ENCODE assay signal across 1 cellular context in the genomic region with DNA sequence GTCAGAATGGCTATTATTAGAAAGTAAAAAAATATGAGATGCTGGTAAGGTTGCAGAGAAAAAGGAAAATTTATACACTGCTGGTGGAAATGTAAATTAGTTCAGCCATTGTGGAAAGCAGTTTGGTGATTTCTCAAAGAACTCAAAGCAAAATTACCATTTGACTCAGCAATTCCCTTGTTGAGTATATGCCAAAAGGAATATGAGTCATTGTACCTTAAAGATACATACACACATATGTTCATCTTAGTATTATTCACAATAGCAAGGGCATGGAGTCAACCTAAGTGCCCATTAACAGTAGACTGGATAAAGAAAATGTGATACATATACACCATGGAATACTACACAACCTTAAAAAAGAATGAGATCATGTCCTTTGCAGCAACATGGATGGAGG.
TF ChIP-seq lines count a peak whose summit lies in the region.

No MANE protein-coding gene starts in this region.

TF ChIP-seq in GM23338, 12 proteins besides CTCF, POLR2A, EP300 and RAD21 (continued from another document):
- TF ChIP-seq, protein P1, sequence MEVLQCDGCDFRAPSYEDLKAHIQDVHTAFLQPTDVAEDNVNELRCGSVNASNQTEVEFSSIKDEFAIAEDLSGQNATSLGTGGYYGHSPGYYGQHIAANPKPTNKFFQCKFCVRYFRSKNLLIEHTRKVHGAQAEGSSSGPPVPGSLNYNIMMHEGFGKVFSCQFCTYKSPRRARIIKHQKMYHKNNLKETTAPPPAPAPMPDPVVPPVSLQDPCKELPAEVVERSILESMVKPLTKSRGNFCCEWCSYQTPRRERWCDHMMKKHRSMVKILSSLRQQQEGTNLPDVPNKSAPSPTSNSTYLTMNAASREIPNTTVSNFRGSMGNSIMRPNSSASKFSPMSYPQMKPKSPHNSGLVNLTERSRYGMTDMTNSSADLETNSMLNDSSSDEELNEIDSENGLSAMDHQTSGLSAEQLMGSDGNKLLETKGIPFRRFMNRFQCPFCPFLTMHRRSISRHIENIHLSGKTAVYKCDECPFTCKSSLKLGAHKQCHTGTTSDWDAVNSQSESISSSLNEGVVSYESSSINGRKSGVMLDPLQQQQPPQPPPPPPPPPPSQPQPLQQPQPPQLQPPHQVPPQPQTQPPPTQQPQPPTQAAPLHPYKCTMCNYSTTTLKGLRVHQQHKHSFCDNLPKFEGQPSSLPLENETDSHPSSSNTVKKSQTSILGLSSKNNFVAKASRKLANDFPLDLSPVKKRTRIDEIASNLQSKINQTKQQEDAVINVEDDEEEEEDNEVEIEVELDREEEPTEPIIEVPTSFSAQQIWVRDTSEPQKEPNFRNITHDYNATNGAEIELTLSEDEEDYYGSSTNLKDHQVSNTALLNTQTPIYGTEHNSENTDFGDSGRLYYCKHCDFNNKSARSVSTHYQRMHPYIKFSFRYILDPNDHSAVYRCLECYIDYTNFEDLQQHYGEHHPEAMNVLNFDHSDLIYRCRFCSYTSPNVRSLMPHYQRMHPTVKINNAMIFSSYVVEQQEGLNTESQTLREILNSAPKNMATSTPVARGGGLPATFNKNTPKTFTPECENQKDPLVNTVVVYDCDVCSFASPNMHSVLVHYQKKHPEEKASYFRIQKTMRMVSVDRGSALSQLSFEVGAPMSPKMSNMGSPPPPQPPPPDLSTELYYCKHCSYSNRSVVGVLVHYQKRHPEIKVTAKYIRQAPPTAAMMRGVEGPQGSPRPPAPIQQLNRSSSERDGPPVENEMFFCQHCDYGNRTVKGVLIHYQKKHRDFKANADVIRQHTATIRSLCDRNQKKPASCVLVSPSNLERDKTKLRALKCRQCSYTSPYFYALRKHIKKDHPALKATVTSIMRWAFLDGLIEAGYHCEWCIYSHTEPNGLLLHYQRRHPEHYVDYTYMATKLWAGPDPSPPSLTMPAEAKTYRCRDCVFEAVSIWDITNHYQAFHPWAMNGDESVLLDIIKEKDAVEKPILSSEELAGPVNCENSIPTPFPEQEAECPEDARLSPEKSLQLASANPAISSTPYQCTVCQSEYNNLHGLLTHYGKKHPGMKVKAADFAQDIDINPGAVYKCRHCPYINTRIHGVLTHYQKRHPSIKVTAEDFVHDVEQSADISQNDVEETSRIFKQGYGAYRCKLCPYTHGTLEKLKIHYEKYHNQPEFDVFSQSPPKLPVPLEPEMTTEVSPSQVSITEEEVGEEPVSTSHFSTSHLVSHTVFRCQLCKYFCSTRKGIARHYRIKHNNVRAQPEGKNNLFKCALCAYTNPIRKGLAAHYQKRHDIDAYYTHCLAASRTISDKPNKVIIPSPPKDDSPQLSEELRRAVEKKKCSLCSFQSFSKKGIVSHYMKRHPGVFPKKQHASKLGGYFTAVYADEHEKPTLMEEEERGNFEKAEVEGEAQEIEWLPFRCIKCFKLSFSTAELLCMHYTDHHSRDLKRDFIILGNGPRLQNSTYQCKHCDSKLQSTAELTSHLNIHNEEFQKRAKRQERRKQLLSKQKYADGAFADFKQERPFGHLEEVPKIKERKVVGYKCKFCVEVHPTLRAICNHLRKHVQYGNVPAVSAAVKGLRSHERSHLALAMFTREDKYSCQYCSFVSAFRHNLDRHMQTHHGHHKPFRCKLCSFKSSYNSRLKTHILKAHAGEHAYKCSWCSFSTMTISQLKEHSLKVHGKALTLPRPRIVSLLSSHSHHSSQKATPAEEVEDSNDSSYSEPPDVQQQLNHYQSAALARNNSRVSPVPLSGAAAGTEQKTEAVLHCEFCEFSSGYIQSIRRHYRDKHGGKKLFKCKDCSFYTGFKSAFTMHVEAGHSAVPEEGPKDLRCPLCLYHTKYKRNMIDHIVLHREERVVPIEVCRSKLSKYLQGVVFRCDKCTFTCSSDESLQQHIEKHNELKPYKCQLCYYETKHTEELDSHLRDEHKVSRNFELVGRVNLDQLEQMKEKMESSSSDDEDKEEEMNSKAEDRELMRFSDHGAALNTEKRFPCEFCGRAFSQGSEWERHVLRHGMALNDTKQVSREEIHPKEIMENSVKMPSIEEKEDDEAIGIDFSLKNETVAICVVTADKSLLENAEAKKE (CRISPR knock-in tag; IDR thresholded peaks at IDR 0.05): no peak
